ENCODE assay signal across 9 cellular contexts in genomic region chr1:243287652-243288051, GRCh38. TPM values are rescaled to one million over a fixed set of nuclear protein-coding genes. Genes with fewer than 3 reads are reported as not detected.
DNase-seq lines count a peak whose midpoint lies in the region; ATAC-seq and TF ChIP-seq lines count a peak whose summit lies in the region.
"Had no signal": no experiment of that assay in that cellular context is flagged by ENCODE, and none has a peak within 500 bp of the region (broad histone marks: within the 10 kb centered on the region; RNA-seq: fewer than 3 reads in every experiment).

No MANE protein-coding gene starts in this region.

- H3K4me2 ChIP-seq in SU-DHL-6 (ENCODE audit: low read depth, low read length, poor library complexity, severe bottlenecking), result peak overlapping the region; percentile 25

- H3F3A ChIP-seq in SU-DHL-6 (ENCODE audit: insufficient read depth), result no peaks in the 10 kb centered on the region

- no peak overlapping the region for H3K9ac ChIP-seq in SU-DHL-6 (ENCODE audit: low read length)

- TF ChIP-seq CTCF in SU-DHL-6 (IDR thresholded peaks at IDR 0.05; ENCODE audit: insufficient read depth, low read length, poor library complexity, severe bottlenecking) (no peak), foreskin keratinocyte (conservative IDR thresholded peaks at IDR 0.05) (no peak)

- no peaks in the 10 kb centered on the region for H3K27me3 Mint-ChIP-seq in stimulated activated naive CD8-positive, alpha-beta T cell treated with anti-CD3 and anti-CD28 coated beads, Interleukin-15, amount 100 ng/mL, for 72 hours
- H3K27me3 Mint-ChIP-seq: naive thymus-derived CD8-positive, alpha-beta T cell had no signal

- no peaks in the 10 kb centered on the region for H3K9me2 ChIP-seq in SU-DHL-6 (replicated peaks; ENCODE audit: insufficient read depth, low read length)

- no peaks in the 10 kb centered on the region for H3K79me2 ChIP-seq in SU-DHL-6 (ENCODE audit: insufficient read depth, low read length)

- H4K20me1 ChIP-seq in SU-DHL-6 (ENCODE audit: low read depth, low read length), result no peaks in the 10 kb centered on the region

- H3K27ac Mint-ChIP-seq in stimulated activated naive CD8-positive, alpha-beta T cell treated with anti-CD3 and anti-CD28 coated beads, Interleukin-15, amount 100 ng/mL, for 72 hours, result peak overlapping the region; percentile 28 to 40

- H3K4me3 Mint-ChIP-seq in stimulated activated naive CD8-positive, alpha-beta T cell treated with anti-CD3 and anti-CD28 coated beads, Interleukin-15, amount 100 ng/mL, for 72 hours, result peak overlapping the region in 1 of 2 donors; percentile 3

- H3K27me3 ChIP-seq in SU-DHL-6 (ENCODE audit: low read length) (no peaks in the 10 kb centered on the region), foreskin keratinocyte (no peaks in the 10 kb centered on the region)

- peaks cover 0 to 4% of the 10 kb centered on the region in 2 donors for H3K9me3 Mint-ChIP-seq in stimulated activated naive CD8-positive, alpha-beta T cell treated with anti-CD3 and anti-CD28 coated beads, Interleukin-15, amount 100 ng/mL, for 72 hours

- ATAC-seq in GM19043 (IDR thresholded peaks at IDR 0.05; ENCODE audit: low read depth, unreplicated experiment) (peak; percentile 89), HG03135 (IDR thresholded peaks at IDR 0.05; ENCODE audit: unreplicated experiment) (peak; percentile 89), foreskin keratinocyte (peak; percentile 100)
- peak; percentile 91 for ATAC-seq in stimulated activated naive CD8-positive, alpha-beta T cell treated with anti-CD3 and anti-CD28 coated beads, Interleukin-15, amount 100 ng/mL, for 72 hours

- DNase-seq in AML-193 (lab: John Stamatoyannopoulos, UW), result peak; percentile 94 to 95
- DNase-seq in foreskin keratinocyte, result peak; percentile 78 to 93
- DNase-seq in stimulated activated naive CD8-positive, alpha-beta T cell treated with anti-CD3 and anti-CD28 coated beads, Interleukin-15, amount 100 ng/mL, for 72 hours, result no peak
- no peak for DNase-seq in COLO668 (lab: John Stamatoyannopoulos, UW; ENCODE audit: unreplicated experiment)
- no peak for DNase-seq in NCI-H1694 (lab: John Stamatoyannopoulos, UW)

- H2AFZ ChIP-seq in SU-DHL-6 (ENCODE audit: low read depth, low read length, severe bottlenecking), result peak overlapping the region; percentile 1

- H3K4me3 ChIP-seq in SU-DHL-6 (ENCODE audit: insufficient read depth, low read length, poor library complexity, severe bottlenecking), result no peak overlapping the region

- H3K27ac ChIP-seq in SU-DHL-6 (ENCODE audit: low read depth, low read length) (peak overlapping the region; percentile 41), foreskin keratinocyte (no peak overlapping the region)

- peaks cover 30% of the 10 kb centered on the region for H3K4me1 Mint-ChIP-seq in stimulated activated naive CD8-positive, alpha-beta T cell treated with anti-CD3 and anti-CD28 coated beads, Interleukin-15, amount 100 ng/mL, for 72 hours

- 0 out of 2 replicates have a peak, but pooled peaks cover 9% of the 10 kb centered on the region for H3K36me3 ChIP-seq in SU-DHL-6 (ENCODE audit: low read length)

- H3K4me1 ChIP-seq in foreskin keratinocyte, result peaks cover 27% of the 10 kb centered on the region

- no peaks in the 10 kb centered on the region for H3K9me3 ChIP-seq in SU-DHL-6 (ENCODE audit: insufficient read depth, low read length)

RNA-seq across cellular contexts. Expression of gene SDCCAG8, which starts 31.8 kb away (rescaled TPM):
- total RNA-seq in foreskin keratinocyte, result 38.8 and 46.4 TPM in 2 replicates
- polyA plus RNA-seq in foreskin keratinocyte, result 46.1 and 56.6 TPM in 2 replicates

RNA-seq across cellular contexts. Expression of gene CEP170, which starts 32.6 kb away (rescaled TPM):
- 49.3 and 59.3 TPM in 2 replicates for total RNA-seq in foreskin keratinocyte
- polyA plus RNA-seq in foreskin keratinocyte, result 11.6 and 12.0 TPM in 2 replicates

Comparison
In these comparisons a context has a peak if more than half of its experiments do, and no peak if none do; other contexts are left out.
1. DNase-seq: peak in AML-193 (2 of 2) and foreskin keratinocyte (2 of 2); none in stimulated activated naive CD8-positive, alpha-beta T cell treated with anti-CD3 and anti-CD28 coated beads, Interleukin-15, amount 100 ng/mL, for 72 hours (0 of 2), COLO668 (single experiment) and NCI-H1694 (single experiment).
2. Peak in every context shown above with its lines, with median percentiles within 50 percentile points of each other: ATAC-seq.